ENCODE assay signal across 22 cellular contexts in genomic region chr4:150561338-150561737, GRCh38. TPM values are rescaled to one million over a fixed set of nuclear protein-coding genes. Genes with fewer than 3 reads are reported as not detected.
DNase-seq lines count a peak whose midpoint lies in the region; ATAC-seq, FAIRE-seq and TF ChIP-seq lines count a peak whose summit lies in the region.
"Had no signal": no experiment of that assay in that cellular context is flagged by ENCODE, and none has a peak within 500 bp of the region (broad histone marks: within the 10 kb centered on the region; RNA-seq: fewer than 3 reads in every experiment).

No MANE protein-coding gene starts in this region.

- peaks cover 7% of the 10 kb centered on the region; the same call in 1 of the 3 replicates for H3K9me3 Mint-ChIP-seq in GM23338
- H3K9me3 Mint-ChIP-seq in activated T-helper 1 cell treated with anti-CD3 and anti-CD28 coated beads, Interleukin-12 subunit alpha, Interleukin-12 subunit beta, Interleukin-2, Interleukin-4 antibody, amounts not matched to agents 30 ng/mL and 10 ng/mL and 1 ng/mL, durations not matched to agents 14 hours and 24 hours and 36 hours = peaks cover 3% of the 10 kb centered on the region

- TF ChIP-seq RAD21 in K562 (CRISPR knock-in tag; conservative IDR thresholded peaks at IDR 0.05 in 1 of 2, IDR thresholded peaks at IDR 0.05 in 1 of 2) = no peak

- H4K20me1 ChIP-seq in GM23338 (replicated peaks; ENCODE audit: insufficient read depth) (no peaks in the 10 kb centered on the region), K562 (replicated peaks; ENCODE audit: control insufficient read depth, insufficient read depth, low read length) (no peaks in the 10 kb centered on the region)
- H4K20me1 ChIP-seq: BLaER1 treated with 17β-estradiol and CSF1 and Interleukin-3, amounts not matched to agents 10 nM and 100 nM had no signal

- TF ChIP-seq CTCF in GM23338 (conservative IDR thresholded peaks at IDR 0.05; ENCODE audit: low read depth in 2 of 2) (no peak), K562 (IDR thresholded peaks at IDR 0.05 in 2 of 3, conservative IDR thresholded peaks at IDR 0.05 in 1 of 3; ENCODE audit: insufficient read depth in 2 of 3, low read depth in 1 of 3, low read length in 3 of 3) (no peak), thyroid gland (IDR thresholded peaks at IDR 0.05) (no peak)

- no TSS peak for BruUV-seq in K562 (replicated peaks; lab: Mats Ljungman, UMichigan)

- POLR2A ChIA-PET in K562 (lab: Yijun Ruan, JAX) = no interaction called here

- H3K4me3 ChIP-seq in GM23338 = no peak overlapping the region
- no peak overlapping the region for H3K4me3 ChIP-seq in K562
- no peak overlapping the region for H3K4me3 ChIP-seq in thyroid gland (replicated peaks in 1 of 3)
- H3K4me3 ChIP-seq: A549; BLaER1 treated with 17β-estradiol and CSF1 and Interleukin-3, amounts not matched to agents 10 nM and 100 nM; GM23248 had no signal

- H3K9me3 ChIP-seq in K562 (replicated peaks; ENCODE audit: control insufficient read depth, insufficient read depth, low read depth, low read length) = peaks cover 3% of the 10 kb centered on the region
- no peaks in the 10 kb centered on the region for H3K9me3 ChIP-seq in thyroid gland
- H3K9me3 ChIP-seq: A549 had no signal

- CTCF ChIA-PET in K562 (lab: Yijun Ruan, JAX; ENCODE audit: low intra/inter-chr PET ratio) = no interaction called here

- no peaks in the 10 kb centered on the region for H3K4me1 Mint-ChIP-seq in GM23338
- H3K4me1 Mint-ChIP-seq in activated T-helper 1 cell treated with anti-CD3 and anti-CD28 coated beads, Interleukin-12 subunit alpha, Interleukin-12 subunit beta, Interleukin-2, Interleukin-4 antibody, amounts not matched to agents 30 ng/mL and 10 ng/mL and 1 ng/mL, durations not matched to agents 14 hours and 24 hours and 36 hours (ENCODE audit: low read depth) = no peaks in the 10 kb centered on the region
- H3K4me1 Mint-ChIP-seq: CD14-positive monocyte, H9 had no signal

- peaks cover 10% of the 10 kb centered on the region for H3K36me3 Mint-ChIP-seq in GM23338 (ENCODE audit: low read depth)
- H3K36me3 Mint-ChIP-seq in activated T-helper 1 cell treated with anti-CD3 and anti-CD28 coated beads, Interleukin-12 subunit alpha, Interleukin-12 subunit beta, Interleukin-2, Interleukin-4 antibody, amounts not matched to agents 30 ng/mL and 10 ng/mL and 1 ng/mL, durations not matched to agents 14 hours and 24 hours and 36 hours (ENCODE audit: low read depth) = peaks cover 5% of the 10 kb centered on the region
- H3K36me3 Mint-ChIP-seq: CD14-positive monocyte had no signal

- 100% methylated on average over 2 of the region's 2 CpGs for WGBS in K562 (ENCODE audit: insufficient coverage, low coverage, missing lambda C conversion rate)
- WGBS in thyroid gland, 2 donors = 96% methylated on average over 2 of the region's 2 CpGs

- H3K36me3 ChIP-seq in GM23338 (ENCODE audit: insufficient read depth) = no peaks in the 10 kb centered on the region; the same call in 1 of the 2 replicates
- no peaks in the 10 kb centered on the region; the same call in none of the 3 replicates for H3K36me3 ChIP-seq in K562 (ENCODE audit: control insufficient read depth, insufficient read depth, low read length)
- H3K36me3 ChIP-seq in thyroid gland = no peaks in the 10 kb centered on the region
- H3K36me3 ChIP-seq: BLaER1 treated with 17β-estradiol and CSF1 and Interleukin-3, amounts not matched to agents 10 nM and 100 nM had no signal

- H3K27ac ChIP-seq in GM23338 (ENCODE audit: low read depth) = no peak overlapping the region
- H3K27ac ChIP-seq in K562 (ENCODE audit: extremely low read depth, low read depth, low read length) = no peak overlapping the region
- no peak overlapping the region for H3K27ac ChIP-seq in thyroid gland
- H3K27ac ChIP-seq: A549; BLaER1 treated with 17β-estradiol and CSF1 and Interleukin-3, amounts not matched to agents 10 nM and 100 nM; GM23248 had no signal

- TF ChIP-seq POLR2A in K562 (conservative IDR thresholded peaks at IDR 0.05) (no peak), thyroid gland (IDR thresholded peaks at IDR 0.05) (no peak)

- no peak overlapping the region for H3K9ac ChIP-seq in K562 (ENCODE audit: insufficient read depth in 1 of 2, low read depth in 2 of 2, low read length in 2 of 2)
- H3K9ac ChIP-seq: BLaER1 treated with 17β-estradiol and CSF1 and Interleukin-3, amounts not matched to agents 10 nM and 100 nM; GM23248 had no signal

- no peak overlapping the region for H3K4me3 Mint-ChIP-seq in GM23338
- H3K4me3 Mint-ChIP-seq in activated T-helper 1 cell treated with anti-CD3 and anti-CD28 coated beads, Interleukin-12 subunit alpha, Interleukin-12 subunit beta, Interleukin-2, Interleukin-4 antibody, amounts not matched to agents 30 ng/mL and 10 ng/mL and 1 ng/mL, durations not matched to agents 14 hours and 24 hours and 36 hours = no peak overlapping the region
- H3K4me3 Mint-ChIP-seq: CD14-positive monocyte; CD4-positive, alpha-beta T cell; CD8-positive, alpha-beta memory T cell; H9 had no signal

- H3K79me2 ChIP-seq in GM23338 (replicated peaks; ENCODE audit: insufficient read depth) = no peaks in the 10 kb centered on the region
- no peaks in the 10 kb centered on the region for H3K79me2 ChIP-seq in K562 (ENCODE audit: control insufficient read depth, insufficient read depth, low read length)

- in situ Hi-C loops in K562 (cut with MboI) = no loop called here

- DNase-seq in D341Med (ENCODE audit: low spot score) (peak; percentile 39), GM23338 (ENCODE audit: low spot score) (no peak), NCI-H82 (lab: John Stamatoyannopoulos, UW) (peak; percentile 90), K562 (ENCODE audit: extremely low read depth in 1 of 4, low spot score in 3 of 4) (no peak), thyroid gland (no peak), globus pallidus (ENCODE audit: low spot score) (no peak)
- DNase-seq in activated T-helper 1 cell treated with anti-CD3 and anti-CD28 coated beads, Interleukin-12 subunit alpha, Interleukin-12 subunit beta, Interleukin-2, Interleukin-4 antibody, amounts not matched to agents 30 ng/mL and 10 ng/mL and 1 ng/mL, durations not matched to agents 14 hours and 24 hours and 36 hours (ENCODE audit: low spot score) = no peak
- DNase-seq: 8988T; ACHN; AML-193; BE2C; CD4-positive, alpha-beta T cell; CD8-positive, alpha-beta memory T cell; DMS153; DND-41; GM23248; H9 had no signal

- FAIRE-seq in K562 (lab: Jason Lieb, UNC) = no peak
- FAIRE-seq: A549, GM12892 had no signal

- H3K27me3 ChIP-seq in GM23338 (ENCODE audit: insufficient read depth) (no peaks in the 10 kb centered on the region), K562 (ENCODE audit: control insufficient read depth in 2 of 2, insufficient read depth in 2 of 2, low read length in 2 of 2) (no peaks in the 10 kb centered on the region), thyroid gland (no peaks in the 10 kb centered on the region)
- H3K27me3 ChIP-seq: BE2C; BLaER1 treated with 17β-estradiol and CSF1 and Interleukin-3, amounts not matched to agents 10 nM and 100 nM had no signal

- H3K9me2 ChIP-seq in GM23338 (ENCODE audit: insufficient read depth) = 0 out of 2 replicates have a peak, but pooled peaks cover 4% of the 10 kb centered on the region

- H3K27me3 Mint-ChIP-seq in GM23338 (ENCODE audit: insufficient read depth, low read depth, poor library complexity) = no peaks in the 10 kb centered on the region
- H3K27me3 Mint-ChIP-seq in activated T-helper 1 cell treated with anti-CD3 and anti-CD28 coated beads, Interleukin-12 subunit alpha, Interleukin-12 subunit beta, Interleukin-2, Interleukin-4 antibody, amounts not matched to agents 30 ng/mL and 10 ng/mL and 1 ng/mL, durations not matched to agents 14 hours and 24 hours and 36 hours (ENCODE audit: insufficient read depth) = no peaks in the 10 kb centered on the region
- H3K27me3 Mint-ChIP-seq: CD4-positive, alpha-beta T cell had no signal

- intact Hi-C loops in K562 (cut with micrococcal nuclease) = no loop called here
- intact Hi-C loops in thyroid gland (cut with DNase I) = no loop called here
- intact Hi-C loops in activated T-helper 1 cell treated with anti-CD3 and anti-CD28 coated beads, Interleukin-12 subunit alpha, Interleukin-12 subunit beta, Interleukin-2, Interleukin-4 antibody, amounts not matched to agents 30 ng/mL and 10 ng/mL and 1 ng/mL, durations not matched to agents 14 hours and 24 hours and 36 hours (cut with micrococcal nuclease) = no loop called here

- H2AFZ ChIP-seq in GM23338 (no peak overlapping the region), K562 (ENCODE audit: low read depth, low read length) (no peak overlapping the region)
- H2AFZ ChIP-seq: GM23248 had no signal

- no peak overlapping the region for H3K4me2 ChIP-seq in GM23338
- no peak overlapping the region for H3K4me2 ChIP-seq in K562 (ENCODE audit: insufficient read depth, low read length)
- H3K4me2 ChIP-seq: A549; BLaER1 treated with 17β-estradiol and CSF1 and Interleukin-3, amounts not matched to agents 10 nM and 100 nM had no signal

- peak overlapping the region; percentile 16; the same call in 1 of the 2 replicates for H3K27ac Mint-ChIP-seq in GM23338
- no peak overlapping the region for H3K27ac Mint-ChIP-seq in activated T-helper 1 cell treated with anti-CD3 and anti-CD28 coated beads, Interleukin-12 subunit alpha, Interleukin-12 subunit beta, Interleukin-2, Interleukin-4 antibody, amounts not matched to agents 30 ng/mL and 10 ng/mL and 1 ng/mL, durations not matched to agents 14 hours and 24 hours and 36 hours
- H3K27ac Mint-ChIP-seq: CD14-positive monocyte; CD4-positive, alpha-beta T cell; CD8-positive, alpha-beta memory T cell; H9 had no signal

- H3K9me1 ChIP-seq in K562 (ENCODE audit: control insufficient read depth, insufficient read depth, low read length) = no peaks in the 10 kb centered on the region

- TF ChIP-seq EP300 in K562 (IDR thresholded peaks at IDR 0.05; ENCODE audit: low read length) = no peak

- no peaks in the 10 kb centered on the region for H3F3A ChIP-seq in GM23338 (replicated peaks; ENCODE audit: low read depth)

- H3K4me1 ChIP-seq in GM23338 (ENCODE audit: insufficient read depth) = no peaks in the 10 kb centered on the region
- no peaks in the 10 kb centered on the region; a peak in 1 of 5 replicates for H3K4me1 ChIP-seq in K562 (replicated peaks in 1 of 2; ENCODE audit: control insufficient read depth in 2 of 2, insufficient read depth in 2 of 2, low read length in 2 of 2)
- H3K4me1 ChIP-seq in thyroid gland = no peaks in the 10 kb centered on the region
- H3K4me1 ChIP-seq: BE2C; BLaER1 treated with 17β-estradiol and CSF1 and Interleukin-3, amounts not matched to agents 10 nM and 100 nM had no signal

- ATAC-seq in GM23338 (no peak), K562 (peak; percentile 34)
- ATAC-seq: A549, HCT116 had no signal

RNA-seq across cellular contexts. Expression of gene MAB21L2, which starts 20.6 kb away (rescaled TPM):
- not detected in 2 replicates for total RNA-seq in GM23338 (2014; rRNA removed; shearing (Covaris generic))
- 0.39 and 0.42 TPM in 2 replicates for polyA plus RNA-seq in GM23338 (2016; fragmentation: Nextera tagmentation; extraction: Ambion mirVana)
- not detected in 2 replicates for total RNA-seq in K562 (2011; cell fraction: chromatin; rRNA removed; ENCODE audit: low replicate concordance)
- total RNA-seq in K562 (2011; cell fraction: nucleolus; rRNA removed) = not detected in 2 replicates
- total RNA-seq in K562 (2011; cell fraction: nucleoplasm; rRNA removed) = not detected in 2 replicates
- not detected in 2 replicates for total RNA-seq in K562 (2014; rRNA removed)
- not detected in 2 replicates for total RNA-seq in K562 (2014; rRNA removed; fragmentation: Illumina TruSeq; extraction: Trizol)
- not detected in 2 replicates for total RNA-seq in K562 (2015; rRNA removed; fragmentation: Illumina TruSeq; extraction: Trizol)
- total RNA-seq in K562 (2021) = not detected in 2 replicates
- not detected in 2 replicates for polyA plus RNA-seq in K562 (2011; rRNA removed)
- not detected in 2 replicates for polyA plus RNA-seq in K562 (2011; cell fraction: cytosol; rRNA removed)
- polyA plus RNA-seq in K562 (2011; cell fraction: nucleus; rRNA removed) = not detected in 2 replicates
- polyA plus RNA-seq in K562 (2012) = 0.03 TPM in 1 of 2 replicates, not detected in the other
- polyA plus RNA-seq in K562 (2014; fragmentation: Illumina TruSeq; extraction: Trizol) = not detected in 2 replicates
- not detected for polyA plus RNA-seq in K562 (2014; fragmentation: Nextera tagmentation; extraction: Ambion mirVana)
- polyA plus RNA-seq in K562 (2014; rRNA removed) = not detected in 2 replicates
- not detected in 2 replicates for polyA minus RNA-seq in K562 (2011; rRNA and poly(A)+ RNA removed)
- not detected in 2 replicates for polyA minus RNA-seq in K562 (2011; cell fraction: cytosol; rRNA and poly(A)+ RNA removed)
- not detected in 2 replicates for polyA minus RNA-seq in K562 (2011; cell fraction: nucleus; rRNA and poly(A)+ RNA removed)
- total RNA-seq in thyroid gland = 10 to 100 TPM in 1 of 4 donors, 1 to 10 TPM in 3; 3.2 to 20.4 (median 7.3) TPM
- not detected in 2 replicates for total RNA-seq in activated T-helper 1 cell treated with anti-CD3 and anti-CD28 coated beads, Interleukin-12 subunit alpha, Interleukin-12 subunit beta, Interleukin-2, Interleukin-4 antibody, amounts not matched to agents 30 ng/mL and 10 ng/mL and 1 ng/mL, durations not matched to agents 14 hours and 24 hours and 36 hours
- total RNA-seq: CD4-positive, alpha-beta T cell; CD8-positive, alpha-beta memory T cell; GM23248; H9 had no signal
- polyA plus RNA-seq: A549; CD14-positive monocyte; CD8-positive, alpha-beta memory T cell; GM23248 had no signal

Comparison
In these comparisons a context has a peak if more than half of its experiments do, and no peak if none do; other contexts are left out.
1. DNase-seq: peak in D341Med (single experiment) and NCI-H82 (single experiment); none in GM23338 (single experiment), K562 (0 of 4), thyroid gland (0 of 2), activated T-helper 1 cell treated with anti-CD3 and anti-CD28 coated beads, Interleukin-12 subunit alpha, Interleukin-12 subunit beta, Interleukin-2, Interleukin-4 antibody, amounts not matched to agents 30 ng/mL and 10 ng/mL and 1 ng/mL, durations not matched to agents 14 hours and 24 hours and 36 hours (single experiment) and globus pallidus (single experiment).